Comparison of ENCODE assay signal across 8 cellular contexts in the genomic region with DNA sequence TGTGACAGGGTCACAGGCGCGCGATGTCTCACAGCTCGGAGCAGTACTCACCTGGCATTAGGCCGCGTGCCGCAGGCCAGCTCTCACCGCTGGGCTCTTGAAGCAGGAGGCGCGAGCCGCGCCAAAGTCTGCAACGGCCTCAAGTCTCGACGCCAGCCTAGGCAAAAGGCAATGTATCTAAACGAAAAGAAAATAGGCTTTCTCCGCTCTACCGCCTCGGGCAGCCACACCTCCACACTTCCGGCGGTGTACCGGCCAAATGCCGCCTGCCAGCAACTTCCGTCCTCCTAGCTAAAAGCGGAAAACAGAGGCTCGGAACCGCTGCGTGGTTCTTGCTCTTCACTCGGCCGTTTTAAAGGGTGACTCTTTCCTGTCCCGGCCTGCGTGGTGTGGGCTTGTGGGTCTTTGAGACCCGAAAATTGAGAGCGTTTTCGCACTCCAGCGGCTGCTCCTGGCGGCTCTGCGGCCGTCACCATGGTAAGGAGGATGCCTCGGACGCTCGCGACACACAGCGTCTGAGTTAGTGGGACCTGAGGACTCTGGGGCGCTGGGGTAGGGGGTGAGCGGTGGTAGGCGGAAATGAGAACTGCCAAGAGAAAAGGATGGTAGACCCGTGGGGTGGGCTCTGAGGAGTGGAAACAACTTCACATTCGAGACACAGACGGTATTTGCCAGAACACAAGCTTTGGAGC. TPM values are rescaled to one million over a fixed set of nuclear protein-coding genes. Genes with fewer than 3 reads are reported as not detected.
DNase-seq lines count a peak whose midpoint lies in the region; ATAC-seq and TF ChIP-seq lines count a peak whose summit lies in the region.

A gene with protein sequence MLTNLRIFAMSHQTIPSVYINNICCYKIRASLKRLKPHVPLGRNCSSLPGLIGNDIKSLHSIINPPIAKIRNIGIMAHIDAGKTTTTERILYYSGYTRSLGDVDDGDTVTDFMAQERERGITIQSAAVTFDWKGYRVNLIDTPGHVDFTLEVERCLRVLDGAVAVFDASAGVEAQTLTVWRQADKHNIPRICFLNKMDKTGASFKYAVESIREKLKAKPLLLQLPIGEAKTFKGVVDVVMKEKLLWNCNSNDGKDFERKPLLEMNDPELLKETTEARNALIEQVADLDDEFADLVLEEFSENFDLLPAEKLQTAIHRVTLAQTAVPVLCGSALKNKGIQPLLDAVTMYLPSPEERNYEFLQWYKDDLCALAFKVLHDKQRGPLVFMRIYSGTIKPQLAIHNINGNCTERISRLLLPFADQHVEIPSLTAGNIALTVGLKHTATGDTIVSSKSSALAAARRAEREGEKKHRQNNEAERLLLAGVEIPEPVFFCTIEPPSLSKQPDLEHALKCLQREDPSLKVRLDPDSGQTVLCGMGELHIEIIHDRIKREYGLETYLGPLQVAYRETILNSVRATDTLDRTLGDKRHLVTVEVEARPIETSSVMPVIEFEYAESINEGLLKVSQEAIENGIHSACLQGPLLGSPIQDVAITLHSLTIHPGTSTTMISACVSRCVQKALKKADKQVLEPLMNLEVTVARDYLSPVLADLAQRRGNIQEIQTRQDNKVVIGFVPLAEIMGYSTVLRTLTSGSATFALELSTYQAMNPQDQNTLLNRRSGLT (minus strand): TSS at position 231 of the 692 bp plus-strand sequence. CDS start 3,375 bp downstream, outside the sequence.
A gene (plus strand): TSS at position 363 of the 692 bp plus-strand sequence. CDS start 112 bp downstream, at position 475.

- TF ChIP-seq CTCF in GM12864 (IDR thresholded peaks at IDR 0.05; ENCODE audit: low read depth, low read length, missing control alignments) (no peak), parathyroid adenoma (IDR thresholded peaks at IDR 0.05) (no peak), tibial nerve (IDR thresholded peaks at IDR 0.05) (peak in 1 of 5 experiments; percentile 30)

- no peaks in the 10 kb centered on the region for H3K27me3 ChIP-seq in parathyroid adenoma (ENCODE audit: control insufficient read depth, insufficient read depth, low read length)
- H3K27me3 ChIP-seq in tibial nerve = no peaks in the 10 kb centered on the region

- DNase-seq in GM12864 (ENCODE audit: low read depth) = peak; percentile 87
- peak; percentile 87 to 94 (median 93) for DNase-seq in NCI-H1417 (lab: John Stamatoyannopoulos, UW)
- peak; percentile 88 to 95 for DNase-seq in SW 1271 (lab: John Stamatoyannopoulos, UW)
- DNase-seq in activated naive CD8-positive, alpha-beta T cell treated with anti-CD3 and anti-CD28 coated beads, Interleukin-2, amount 50 U/mL, for 24 hours = peak; percentile 92
- peak; percentile 95 for DNase-seq in Right ventricle myocardium superior
- peak; percentile 81 to 93 for DNase-seq in tibial nerve (ENCODE audit: low spot score in 2 of 2)

- no peaks in the 10 kb centered on the region for H3K36me3 ChIP-seq in parathyroid adenoma (ENCODE audit: control insufficient read depth, insufficient read depth, low read length)
- H3K36me3 ChIP-seq in tibial nerve = peaks cover 0 to 31% (median 13%) of the 10 kb centered on the region in 3 donors

- H3K9me3 ChIP-seq in parathyroid adenoma (ENCODE audit: control insufficient read depth, low read length) = no peaks in the 10 kb centered on the region
- no peaks in the 10 kb centered on the region for H3K9me3 ChIP-seq in tibial nerve

- no peaks in the 10 kb centered on the region for H3K27me3 Mint-ChIP-seq in activated naive CD8-positive, alpha-beta T cell treated with anti-CD3 and anti-CD28 coated beads, Interleukin-2, amount 50 U/mL, for 24 hours

- H3K4me1 ChIP-seq in parathyroid adenoma (peaks cover 16% of the 10 kb centered on the region), tibial nerve (peaks cover 0 to 45% (median 22%) of the 10 kb centered on the region in 4 donors)

- peak; percentile 63 to 90 for TF ChIP-seq EP300 in tibial nerve (IDR thresholded peaks at IDR 0.05)

- H3K9me3 Mint-ChIP-seq in activated naive CD8-positive, alpha-beta T cell treated with anti-CD3 and anti-CD28 coated beads, Interleukin-2, amount 50 U/mL, for 24 hours = no peaks in the 10 kb centered on the region

- H3K4me3 Mint-ChIP-seq in activated naive CD8-positive, alpha-beta T cell treated with anti-CD3 and anti-CD28 coated beads, Interleukin-2, amount 50 U/mL, for 24 hours = peak within 1 kb of the TSS; percentile 100

- no peak for TF ChIP-seq POLR2A in tibial nerve (IDR thresholded peaks at IDR 0.05)

- intact Hi-C loops in Right ventricle myocardium superior (cut with DNase I) = loop anchor here (2.0 kb wide), 1 partner anchor 152 kb away; no protein-coding TSS in a partner anchor

- peak within 1 kb of the TSS; percentile 98 for H2AFZ ChIP-seq in parathyroid adenoma

- peak within 1 kb of the TSS; percentile 84 for H3K4me2 ChIP-seq in parathyroid adenoma (ENCODE audit: low read length)

- peak within 1 kb of the TSS; percentile 85 for H3K9ac ChIP-seq in parathyroid adenoma

- peaks cover 39% of the 10 kb centered on the region for H3K36me3 Mint-ChIP-seq in activated naive CD8-positive, alpha-beta T cell treated with anti-CD3 and anti-CD28 coated beads, Interleukin-2, amount 50 U/mL, for 24 hours (ENCODE audit: low read depth)

- 0 to 1% methylated on average over 41 to 47 of the region's 50 CpGs for WGBS in tibial nerve, 2 donors

- H3K79me2 ChIP-seq in parathyroid adenoma = peaks cover 18% of the 10 kb centered on the region

- H3K4me3 ChIP-seq in GM12864 (ENCODE audit: low read depth, low read length) (peak within 1 kb of the TSS; percentile 82), parathyroid adenoma (ENCODE audit: low read depth, low read length) (peak within 1 kb of the TSS; percentile 95), tibial nerve (peak within 1 kb of the TSS; percentile 67 to 86 (median 82))

- peaks cover 54% of the 10 kb centered on the region for H3K4me1 Mint-ChIP-seq in activated naive CD8-positive, alpha-beta T cell treated with anti-CD3 and anti-CD28 coated beads, Interleukin-2, amount 50 U/mL, for 24 hours

- ATAC-seq in HG02759 (IDR thresholded peaks at IDR 0.05; ENCODE audit: unreplicated experiment) = peak; percentile 79
- peak; percentile 90 for ATAC-seq in activated naive CD8-positive, alpha-beta T cell treated with anti-CD3 and anti-CD28 coated beads, Interleukin-2, amount 50 U/mL, for 24 hours
- peak; percentile 100 for ATAC-seq in Right ventricle myocardium superior (ENCODE audit: poor library complexity)

- H3K27ac ChIP-seq in parathyroid adenoma (peak within 1 kb of the TSS; percentile 71), tibial nerve (peak within 1 kb of the TSS; percentile 23 to 86 (median 78))

- peak within 1 kb of the TSS; percentile 99 for H3K27ac Mint-ChIP-seq in activated naive CD8-positive, alpha-beta T cell treated with anti-CD3 and anti-CD28 coated beads, Interleukin-2, amount 50 U/mL, for 24 hours

RNA-seq across cellular contexts. Expression of the first gene that starts in this region (rescaled TPM):
- 42.3 TPM for total RNA-seq in Right ventricle myocardium superior
- total RNA-seq in tibial nerve = 10 to 100 TPM; 15.5 to 19.7 (median 16.7) TPM

RNA-seq across cellular contexts. Expression of the second gene that starts in this region (rescaled TPM):
- total RNA-seq in Right ventricle myocardium superior = 35.1 TPM
- 100 to 1,000 TPM in 2 of 4 donors, 10 to 100 TPM in 2; 41.8 to 116 (median 93.2) TPM for total RNA-seq in tibial nerve

Comparison
In these comparisons a context has a peak if more than half of its experiments do, and no peak if none do; other contexts are left out.
1. Peak in every context shown above with its lines: DNase-seq, ATAC-seq, H3K4me3 ChIP-seq and H3K27ac ChIP-seq.